ENCODE assay signal across 20 cellular contexts in the genomic region with DNA sequence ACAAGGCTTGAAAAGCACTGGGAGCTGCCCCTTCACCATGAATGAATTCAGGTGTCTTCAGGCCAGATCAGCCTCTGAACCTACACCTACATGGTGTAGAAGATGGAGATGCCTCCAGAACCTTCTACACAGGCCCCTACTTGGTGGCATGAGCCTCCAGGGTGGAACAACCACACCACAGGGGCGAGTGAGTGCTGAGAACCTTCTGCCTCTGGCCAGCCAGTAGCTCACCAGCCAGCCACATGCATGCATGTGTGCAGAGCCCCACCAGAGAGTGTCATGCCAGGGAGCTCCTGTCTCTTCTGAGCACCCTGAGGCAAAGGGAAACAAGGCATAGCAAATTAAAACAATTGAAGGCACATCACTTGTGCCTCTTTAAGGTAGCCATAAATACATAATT.
"Had no signal": no experiment of that assay in that cellular context is flagged by ENCODE, and none has a peak within 500 bp of the region (broad histone marks: within the 10 kb centered on the region; RNA-seq: fewer than 3 reads in every experiment).

No MANE protein-coding gene starts in this region.

- H3K4me3 ChIP-seq: colonic mucosa, gastroesophageal sphincter, heart right ventricle, left lung, lower lobe of right lung, mucosa of descending colon had no signal

- H3K36me3 Mint-ChIP-seq: mesothelial cell of epicardium, naive B cell had no signal

- H3K36me3 ChIP-seq: colonic mucosa, gastroesophageal sphincter, heart right ventricle, left lung, lower lobe of right lung had no signal

- H3K27ac ChIP-seq: colonic mucosa, epithelial cell of prostate, foreskin keratinocyte, gastroesophageal sphincter, heart right ventricle, left lung, lower lobe of right lung had no signal

- H3K9me3 Mint-ChIP-seq: dendritic cell treated with granulocyte-macrophage colony-stimulating factor and Interleukin-4, amounts not matched to agents 40 ng/mL and 50 ng/mL, for 4 days; mesothelial cell of epicardium; naive B cell had no signal

- H3K27ac Mint-ChIP-seq: dendritic cell treated with granulocyte-macrophage colony-stimulating factor and Interleukin-4, amounts not matched to agents 40 ng/mL and 50 ng/mL, for 4 days; mesothelial cell of epicardium; naive B cell had no signal

- DNase-seq: colonic mucosa; cortex of kidney; effector CD4-positive, alpha-beta T cell; effector memory CD4-positive, alpha-beta T cell; erythroblast; foreskin keratinocyte; heart right ventricle; hippocampal formation; left cardiac atrium; left lung; left ventricle myocardium superior; lower lobe of right lung; mesenchymal stem cell; mucosa of descending colon; naive B cell had no signal

- H3K27me3 ChIP-seq: colonic mucosa, foreskin keratinocyte, left lung had no signal

- H3K9me3 ChIP-seq: colonic mucosa, gastroesophageal sphincter, heart right ventricle, left lung, lower lobe of right lung, mucosa of descending colon had no signal

- H3K4me1 ChIP-seq: colonic mucosa, foreskin keratinocyte, gastroesophageal sphincter, heart right ventricle, left lung, lower lobe of right lung had no signal

- ATAC-seq: esophagus mucosa, foreskin keratinocyte, gastroesophageal sphincter, heart right ventricle, left cardiac atrium, left lung, left ventricle myocardium superior, lower lobe of right lung, mucosa of descending colon had no signal
